ENCODE assay signal across 9 cellular contexts in the genomic region with DNA sequence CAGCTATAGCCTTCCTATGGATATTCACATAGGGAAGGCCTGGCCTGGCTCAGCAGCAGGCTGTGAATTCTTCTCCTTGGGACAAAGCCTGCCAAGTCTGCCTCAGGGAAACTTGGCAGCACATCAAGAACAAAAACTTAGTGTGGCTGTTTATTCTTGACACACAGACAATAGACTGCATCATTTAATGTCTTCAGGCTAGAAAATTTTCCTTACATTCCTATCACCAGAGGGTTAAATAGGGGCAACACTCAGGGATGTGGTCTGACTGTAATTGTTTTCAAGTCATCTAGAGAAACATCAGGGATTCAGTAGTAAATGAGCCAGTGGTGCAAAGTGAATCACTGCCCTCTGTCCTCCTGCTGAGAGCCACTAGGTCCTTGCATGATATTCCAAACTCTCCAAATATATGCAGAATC.
DNase-seq lines count a peak whose midpoint lies in the region; ATAC-seq and TF ChIP-seq lines count a peak whose summit lies in the region.
"Had no signal": no experiment of that assay in that cellular context is flagged by ENCODE, and none has a peak within 500 bp of the region (broad histone marks: within the 10 kb centered on the region; RNA-seq: fewer than 3 reads in every experiment).

No MANE protein-coding gene starts in this region.

- H3K27ac ChIP-seq in ACC112 (ENCODE audit: low read depth, low read length) (peak overlapping the region; percentile 68), muscle layer of colon (ENCODE audit: low read depth, low read length) (peak overlapping the region; percentile 58), WERI-Rb-1 (no peak overlapping the region)
- H3K27ac ChIP-seq: BLaER1 had no signal

- H3K4me1 ChIP-seq in ACC112 (ENCODE audit: control insufficient read depth, insufficient read depth, low read length, unreplicated experiment) (peaks cover 71% of the 10 kb centered on the region), muscle layer of colon (ENCODE audit: insufficient read depth, low read length) (peaks cover 54% of the 10 kb centered on the region)
- H3K4me1 ChIP-seq: BLaER1 had no signal

- no peak for ATAC-seq in HG02623 (IDR thresholded peaks at IDR 0.05; ENCODE audit: unreplicated experiment)

- H3K9me3 ChIP-seq in muscle layer of colon (ENCODE audit: low read length) (no peaks in the 10 kb centered on the region), WERI-Rb-1 (ENCODE audit: severe bottlenecking) (no peaks in the 10 kb centered on the region)
- H3K9me3 ChIP-seq: BLaER1 had no signal

- H3K36me3 ChIP-seq in ACC112 (ENCODE audit: insufficient read depth, low read length) (peaks cover 25% of the 10 kb centered on the region), muscle layer of colon (ENCODE audit: insufficient read depth, low read length) (no peaks in the 10 kb centered on the region), WERI-Rb-1 (no peaks in the 10 kb centered on the region)
- H3K36me3 ChIP-seq: BLaER1 had no signal

- peak overlapping the region; percentile 10 for H2AFZ ChIP-seq in ACC112 (ENCODE audit: low read length, unreplicated experiment)

- DNase-seq in NCI-H1105 (lab: John Stamatoyannopoulos, UW), result peak; percentile 21
- peak; percentile 55 for DNase-seq in epidermal melanocyte (ENCODE audit: insufficient read length, low spot score)
- no peak for DNase-seq in NCI-H2029 (lab: John Stamatoyannopoulos, UW)
- no peak for DNase-seq in ureter (ENCODE audit: low spot score)
- no peak for DNase-seq in WERI-Rb-1

- H3K79me2 ChIP-seq in ACC112 (ENCODE audit: control insufficient read depth, insufficient read depth, low read length, unreplicated experiment), result peaks cover 9% of the 10 kb centered on the region

- H3K27me3 ChIP-seq in ACC112 (ENCODE audit: insufficient read depth, low read length) (no peaks in the 10 kb centered on the region), muscle layer of colon (ENCODE audit: control insufficient read depth in 1 of 2, insufficient read depth in 2 of 2, low read length in 2 of 2) (no peaks in the 10 kb centered on the region), WERI-Rb-1 (ENCODE audit: insufficient read depth, low read depth, severe bottlenecking) (no peaks in the 10 kb centered on the region)
- H3K27me3 ChIP-seq: BLaER1 had no signal

- no peak for TF ChIP-seq CTCF in WERI-Rb-1 (IDR thresholded peaks at IDR 0.05; ENCODE audit: low read depth, low read length)

- H3K4me3 ChIP-seq in ACC112 (ENCODE audit: low read depth, low read length) (no peak overlapping the region), muscle layer of colon (ENCODE audit: low read depth in 1 of 2, low read length in 2 of 2) (no peak overlapping the region), WERI-Rb-1 (ENCODE audit: low read depth, low read length) (no peak overlapping the region)
- H3K4me3 ChIP-seq: BLaER1 had no signal

- H3K9ac ChIP-seq in muscle layer of colon (ENCODE audit: low read length), result no peak overlapping the region
- H3K9ac ChIP-seq: BLaER1 had no signal

Comparison
In these comparisons a context has a peak if more than half of its experiments do, and no peak if none do; other contexts are left out.
1. DNase-seq: peak in NCI-H1105 (single experiment) and epidermal melanocyte (single experiment); none in NCI-H2029 (single experiment), ureter (single experiment) and WERI-Rb-1 (single experiment).